ENCODE assay signal across 8 cellular contexts in the genomic region with DNA sequence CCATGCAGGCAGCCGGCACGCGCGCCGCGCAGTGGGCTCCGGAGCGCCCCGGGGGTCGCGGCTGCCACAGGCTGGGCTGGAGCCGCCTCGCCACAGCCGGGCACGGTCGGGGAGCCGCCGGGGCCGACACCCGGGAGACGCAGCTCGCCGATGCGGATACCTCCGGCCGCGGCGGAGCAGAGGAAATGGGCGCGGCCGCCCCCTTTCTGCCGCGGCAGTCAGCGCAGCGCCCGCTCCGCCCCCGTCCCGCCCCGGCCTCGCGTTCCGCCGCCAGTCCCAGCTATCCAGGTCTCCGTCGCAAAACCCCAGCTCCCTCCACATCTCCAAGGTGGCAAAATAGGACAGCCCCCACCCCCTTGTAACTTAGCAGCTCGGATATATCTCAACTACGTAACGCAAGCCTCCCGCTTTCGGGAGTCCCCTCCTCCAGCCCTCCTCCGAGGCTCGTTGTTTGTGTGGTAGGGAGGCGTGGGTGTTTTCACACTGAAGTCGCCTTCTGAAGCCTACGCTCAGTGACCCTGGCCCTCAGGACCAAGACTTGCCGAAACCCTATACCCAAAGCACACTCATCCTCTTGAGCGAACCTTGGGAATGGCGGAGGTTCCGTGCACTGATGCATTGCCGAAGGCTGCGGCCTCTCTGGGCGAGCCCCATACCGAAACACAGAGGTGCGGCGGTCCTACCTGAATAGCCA. TPM values are rescaled to one million over a fixed set of nuclear protein-coding genes. Genes with fewer than 3 reads are reported as not detected.
DNase-seq lines count a peak whose midpoint lies in the region; ATAC-seq and TF ChIP-seq lines count a peak whose summit lies in the region.

A gene with protein sequence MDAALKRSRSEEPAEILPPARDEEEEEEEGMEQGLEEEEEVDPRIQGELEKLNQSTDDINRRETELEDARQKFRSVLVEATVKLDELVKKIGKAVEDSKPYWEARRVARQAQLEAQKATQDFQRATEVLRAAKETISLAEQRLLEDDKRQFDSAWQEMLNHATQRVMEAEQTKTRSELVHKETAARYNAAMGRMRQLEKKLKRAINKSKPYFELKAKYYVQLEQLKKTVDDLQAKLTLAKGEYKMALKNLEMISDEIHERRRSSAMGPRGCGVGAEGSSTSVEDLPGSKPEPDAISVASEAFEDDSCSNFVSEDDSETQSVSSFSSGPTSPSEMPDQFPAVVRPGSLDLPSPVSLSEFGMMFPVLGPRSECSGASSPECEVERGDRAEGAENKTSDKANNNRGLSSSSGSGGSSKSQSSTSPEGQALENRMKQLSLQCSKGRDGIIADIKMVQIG (minus strand): TSS at position 182 of the 694 bp plus-strand sequence. CDS start 178 bp downstream, at position 4.

- H3K27me3 ChIP-seq in CD4-positive, alpha-beta T cell (ENCODE audit: control insufficient read depth, insufficient read depth, low read length): no peaks in the 10 kb centered on the region
- H3K27me3 ChIP-seq in neural cell (ENCODE audit: insufficient read depth, low read depth, low read length): peaks cover 12% of the 10 kb centered on the region

- CTCF ChIA-PET in CD4-positive, alpha-beta T cell (lab: Charles Lee): interaction anchor here (0.6 to 9.1 kb wide), 30 partner anchors 9 to 129 kb away, joined by 3 to 163 read pairs (median 6); no protein-coding TSS in a partner anchor

- TF ChIP-seq CTCF in CD4-positive, alpha-beta T cell (IDR thresholded peaks at IDR 0.05): peak; percentile 68
- peak; percentile 54 for TF ChIP-seq CTCF in foreskin fibroblast (IDR thresholded peaks at IDR 0.05; ENCODE audit: low read depth, low read length)
- TF ChIP-seq CTCF in neural cell (IDR thresholded peaks at IDR 0.05; ENCODE audit: poor library complexity, severe bottlenecking): peak; percentile 85
- TF ChIP-seq CTCF in subcutaneous adipose tissue (IDR thresholded peaks at IDR 0.05; ENCODE audit: low read depth): no peak

- H3K4me3 Mint-ChIP-seq in CD4-positive, alpha-beta T cell: peak within 1 kb of the TSS; percentile 97

- H2AFZ ChIP-seq in neural cell (ENCODE audit: low read depth, low read length): peak within 1 kb of the TSS; percentile 77

- peak; percentile 90 for ATAC-seq in CD4-positive, alpha-beta T cell (ENCODE audit: poor library complexity)
- ATAC-seq in GM19395 (IDR thresholded peaks at IDR 0.05; ENCODE audit: unreplicated experiment) (peak; percentile 75), HG03565 (IDR thresholded peaks at IDR 0.05; ENCODE audit: unreplicated experiment) (peak; percentile 44)

- H3K9ac ChIP-seq in neural cell (ENCODE audit: low read length): peak within 1 kb of the TSS; percentile 93

- peak within 1 kb of the TSS; percentile 80 to 89 for H3K4me3 ChIP-seq in foreskin fibroblast (ENCODE audit: low read depth in 1 of 2, low read length in 2 of 2)
- peak within 1 kb of the TSS; percentile 83 for H3K4me3 ChIP-seq in neural cell (ENCODE audit: low read length)

- peak within 1 kb of the TSS; percentile 60 for H3K27ac ChIP-seq in CD4-positive, alpha-beta T cell (ENCODE audit: low read depth, low read length)
- H3K27ac ChIP-seq in neural cell (ENCODE audit: low read length): peak within 1 kb of the TSS; percentile 90

- peak within 1 kb of the TSS; percentile 88 for H3K4me2 ChIP-seq in neural cell (ENCODE audit: low read length)

- H4K20me1 ChIP-seq in neural cell (ENCODE audit: insufficient read depth): no peaks in the 10 kb centered on the region

- H3K36me3 Mint-ChIP-seq in CD4-positive, alpha-beta T cell (ENCODE audit: low read depth): peaks cover 38% of the 10 kb centered on the region

- peak within 1 kb of the TSS; percentile 79 for H3K27ac Mint-ChIP-seq in CD4-positive, alpha-beta T cell

- intact Hi-C loops in CD4-positive, alpha-beta T cell (cut with DNase I, micrococcal nuclease): loop anchor here (1.0 to 5.0 kb wide), 4 partner anchors 46 to 125 kb away; a partner anchor contains a TSS

- H3K79me2 ChIP-seq in neural cell (replicated peaks; ENCODE audit: insufficient read depth, low read length): peaks cover 20% of the 10 kb centered on the region

- DNase-seq in CD4-positive, alpha-beta T cell: peak; percentile 45 to 74 (median 66)
- DNase-seq in SHP77 (lab: John Stamatoyannopoulos, UW): peak; percentile 38 to 74
- DNase-seq in activated gamma-delta T cell treated with Interleukin-2 at 50 U/mL for 16 hours: peak; percentile 63
- peak; percentile 69 to 91 for DNase-seq in foreskin fibroblast

- H3K9me3 ChIP-seq in CD4-positive, alpha-beta T cell (ENCODE audit: control insufficient read depth, low read length): no peaks in the 10 kb centered on the region
- H3K9me3 ChIP-seq in neural cell (ENCODE audit: low read length): no peaks in the 10 kb centered on the region

- TF ChIP-seq EP300 in neural cell (conservative IDR thresholded peaks at IDR 0.05; ENCODE audit: poor library complexity, severe bottlenecking): peak; percentile 25

- H3K27me3 Mint-ChIP-seq in CD4-positive, alpha-beta T cell: no peaks in the 10 kb centered on the region

- POLR2A ChIA-PET in CD4-positive, alpha-beta T cell (lab: Charles Lee): interaction anchor here (0.6 to 2.7 kb wide), 21 partner anchors 9 to 233 kb away, joined by 3 to 24 read pairs (median 4); a partner anchor contains a TSS

- H3K36me3 ChIP-seq in neural cell (ENCODE audit: insufficient read depth, low read length): peaks cover 3% of the 10 kb centered on the region

- TF ChIP-seq RAD21 in neural cell (conservative IDR thresholded peaks at IDR 0.05): peak; percentile 65

- no peaks in the 10 kb centered on the region for H3F3A ChIP-seq in neural cell (ENCODE audit: insufficient read depth, low read length, poor library complexity, severe bottlenecking)

- H3K9me2 ChIP-seq in neural cell (ENCODE audit: insufficient read depth, low read length): no peaks in the 10 kb centered on the region

- no peaks in the 10 kb centered on the region for H3K9me3 Mint-ChIP-seq in CD4-positive, alpha-beta T cell

- peaks cover 58% of the 10 kb centered on the region for H3K4me1 Mint-ChIP-seq in CD4-positive, alpha-beta T cell (ENCODE audit: low read depth)

TF ChIP-seq in neural cell, 6 proteins besides CTCF, POLR2A, EP300 and RAD21:
- peak; percentile 44 for TF ChIP-seq TAF1 (IDR thresholded peaks at IDR 0.05; ENCODE audit: low read depth)
- no peak for TF ChIP-seq MXI1 (conservative IDR thresholded peaks at IDR 0.05; ENCODE audit: poor library complexity, severe bottlenecking)
- TF ChIP-seq SMC3 (conservative IDR thresholded peaks at IDR 0.05; ENCODE audit: poor library complexity): peak; percentile 65
- no peak for TF ChIP-seq EZH2 (IDR thresholded peaks at IDR 0.05; ENCODE audit: borderline replicate concordance, insufficient read depth, low read length, poor library complexity, severe bottlenecking)
- TF ChIP-seq, protein P1, sequence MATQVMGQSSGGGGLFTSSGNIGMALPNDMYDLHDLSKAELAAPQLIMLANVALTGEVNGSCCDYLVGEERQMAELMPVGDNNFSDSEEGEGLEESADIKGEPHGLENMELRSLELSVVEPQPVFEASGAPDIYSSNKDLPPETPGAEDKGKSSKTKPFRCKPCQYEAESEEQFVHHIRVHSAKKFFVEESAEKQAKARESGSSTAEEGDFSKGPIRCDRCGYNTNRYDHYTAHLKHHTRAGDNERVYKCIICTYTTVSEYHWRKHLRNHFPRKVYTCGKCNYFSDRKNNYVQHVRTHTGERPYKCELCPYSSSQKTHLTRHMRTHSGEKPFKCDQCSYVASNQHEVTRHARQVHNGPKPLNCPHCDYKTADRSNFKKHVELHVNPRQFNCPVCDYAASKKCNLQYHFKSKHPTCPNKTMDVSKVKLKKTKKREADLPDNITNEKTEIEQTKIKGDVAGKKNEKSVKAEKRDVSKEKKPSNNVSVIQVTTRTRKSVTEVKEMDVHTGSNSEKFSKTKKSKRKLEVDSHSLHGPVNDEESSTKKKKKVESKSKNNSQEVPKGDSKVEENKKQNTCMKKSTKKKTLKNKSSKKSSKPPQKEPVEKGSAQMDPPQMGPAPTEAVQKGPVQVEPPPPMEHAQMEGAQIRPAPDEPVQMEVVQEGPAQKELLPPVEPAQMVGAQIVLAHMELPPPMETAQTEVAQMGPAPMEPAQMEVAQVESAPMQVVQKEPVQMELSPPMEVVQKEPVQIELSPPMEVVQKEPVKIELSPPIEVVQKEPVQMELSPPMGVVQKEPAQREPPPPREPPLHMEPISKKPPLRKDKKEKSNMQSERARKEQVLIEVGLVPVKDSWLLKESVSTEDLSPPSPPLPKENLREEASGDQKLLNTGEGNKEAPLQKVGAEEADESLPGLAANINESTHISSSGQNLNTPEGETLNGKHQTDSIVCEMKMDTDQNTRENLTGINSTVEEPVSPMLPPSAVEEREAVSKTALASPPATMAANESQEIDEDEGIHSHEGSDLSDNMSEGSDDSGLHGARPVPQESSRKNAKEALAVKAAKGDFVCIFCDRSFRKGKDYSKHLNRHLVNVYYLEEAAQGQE (IDR thresholded peaks at IDR 0.05; ENCODE audit: borderline replicate concordance): no peak
- peak; percentile 82 for TF ChIP-seq POLR2AphosphoS5 (IDR thresholded peaks at IDR 0.05)

RNA-seq across cellular contexts. Expression of the gene that starts here (rescaled TPM):
- total RNA-seq in CD4-positive, alpha-beta T cell: 10 to 100 TPM; 16.8 to 17.7 TPM
- 166 TPM in 2 replicates for polyA plus RNA-seq in neural cell
- polyA minus RNA-seq in neural cell: 121 and 123 TPM in 2 replicates
- total RNA-seq in subcutaneous adipose tissue: 10 to 100 TPM; 67.5 to 90.6 (median 83.7) TPM

Comparison
In these comparisons a context has a peak if more than half of its experiments do, and no peak if none do; other contexts are left out.
1. Peak in every context shown above with its lines: DNase-seq, ATAC-seq, H3K4me3 ChIP-seq and H3K27ac ChIP-seq.